ENCODE assay signal across 19 cellular contexts in the genomic region with DNA sequence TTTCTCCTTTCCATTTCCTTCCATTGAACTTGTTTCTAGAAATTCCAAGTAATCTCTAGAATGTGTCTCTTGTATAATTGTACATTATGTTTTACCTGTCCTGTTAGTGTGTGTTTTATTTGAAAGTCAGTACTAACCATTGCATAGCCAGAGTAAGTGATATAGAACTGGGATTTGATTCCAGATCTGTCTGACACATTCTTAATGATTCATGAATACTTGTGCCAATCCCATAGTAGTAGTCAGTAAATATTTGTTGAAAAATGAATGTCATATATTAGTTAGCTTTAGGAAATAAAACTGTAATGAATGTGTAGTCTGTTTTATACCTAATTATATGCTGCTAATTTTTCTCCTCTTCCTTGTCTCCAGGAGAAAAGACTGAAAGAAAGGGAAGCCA.
DNase-seq lines count a peak whose midpoint lies in the region; ATAC-seq, FAIRE-seq and TF ChIP-seq lines count a peak whose summit lies in the region.
"Had no signal": no experiment of that assay in that cellular context is flagged by ENCODE, and none has a peak within 500 bp of the region (broad histone marks: within the 10 kb centered on the region; RNA-seq: fewer than 3 reads in every experiment).

No MANE protein-coding gene starts in this region.

- H3K4me1 ChIP-seq in SK-N-SH (ENCODE audit: control insufficient read depth in 1 of 2, insufficient read depth in 2 of 2, low read depth in 1 of 2, low read length in 1 of 2) = peaks cover 3 to 18% of the 10 kb centered on the region in 2 experiments; a peak in 3 of 4 replicates
- peaks cover 5 to 10% of the 10 kb centered on the region in 2 donors for H3K4me1 ChIP-seq in naive thymus-derived CD4-positive, alpha-beta T cell (ENCODE audit: control insufficient read depth in 2 of 2, insufficient read depth in 2 of 2, low read length in 2 of 2)
- peaks cover 0 to 8% of the 10 kb centered on the region in 2 donors for H3K4me1 ChIP-seq in ascending aorta
- H3K4me1 ChIP-seq: HAP-1 had no signal

- no peaks in the 10 kb centered on the region for H4K20me1 ChIP-seq in SK-N-SH (ENCODE audit: insufficient read depth)
- H4K20me1 ChIP-seq: BLaER1 had no signal

- intact Hi-C loops in naive thymus-derived CD4-positive, alpha-beta T cell (cut with micrococcal nuclease) = no loop called here
- intact Hi-C loops in ascending aorta (cut with DNase I) = no loop called here

- H3K79me2 ChIP-seq in SK-N-SH (ENCODE audit: insufficient read depth) = no peaks in the 10 kb centered on the region

- no peak overlapping the region for H2AFZ ChIP-seq in SK-N-SH (ENCODE audit: low read depth)

- H3K27me3 ChIP-seq in SK-N-SH (ENCODE audit: insufficient read depth) (no peaks in the 10 kb centered on the region), ascending aorta (no peaks in the 10 kb centered on the region)
- no peaks in the 10 kb centered on the region for H3K27me3 ChIP-seq in naive thymus-derived CD4-positive, alpha-beta T cell (ENCODE audit: control insufficient read depth in 2 of 2, insufficient read depth in 2 of 2, low read length in 2 of 2)
- H3K27me3 ChIP-seq: BLaER1 had no signal

- no peaks in the 10 kb centered on the region for H3K9me3 Mint-ChIP-seq in T-cell
- no peaks in the 10 kb centered on the region for H3K9me3 Mint-ChIP-seq in naive thymus-derived CD4-positive, alpha-beta T cell
- H3K9me3 Mint-ChIP-seq: HFFc6 had no signal

- H3K36me3 ChIP-seq in SK-N-SH (replicated peaks in 1 of 2; ENCODE audit: control insufficient read depth in 1 of 2, insufficient read depth in 2 of 2, low read length in 1 of 2) (peaks cover 0 to 13% of the 10 kb centered on the region in 2 experiments), ascending aorta (no peaks in the 10 kb centered on the region)
- H3K36me3 ChIP-seq in naive thymus-derived CD4-positive, alpha-beta T cell (ENCODE audit: control insufficient read depth in 2 of 3, insufficient read depth in 3 of 3, low read length in 3 of 3) = no peaks in the 10 kb centered on the region
- H3K36me3 ChIP-seq: HAP-1 had no signal

- TF ChIP-seq RAD21 in SK-N-SH (IDR thresholded peaks at IDR 0.05; ENCODE audit: low read length) = no peak

- no peak for ATAC-seq in SK-N-SH treated with all-trans-retinoic acid at 6 μM for 48 hours
- no peak for ATAC-seq in T-cell (replicated peaks in 1 of 4)
- ATAC-seq in naive thymus-derived CD4-positive, alpha-beta T cell = no peak
- no peak for ATAC-seq in GM18511 (IDR thresholded peaks at IDR 0.05; ENCODE audit: unreplicated experiment)

- POLR2A ChIA-PET in SK-N-SH (lab: Yijun Ruan, JAX) = no interaction called here
- POLR2A ChIA-PET in T-cell (lab: Charles Lee) = no interaction called here
- POLR2A ChIA-PET in naive thymus-derived CD4-positive, alpha-beta T cell (lab: Charles Lee) = interaction anchor here (0.8 kb wide), 1 partner anchor 36 kb away, joined by 3 read pairs; no protein-coding TSS in a partner anchor

- H3K9me3 ChIP-seq in SK-N-SH (no peaks in the 10 kb centered on the region), ascending aorta (no peaks in the 10 kb centered on the region)
- H3K9me3 ChIP-seq in naive thymus-derived CD4-positive, alpha-beta T cell (ENCODE audit: control insufficient read depth in 2 of 3, low read length in 3 of 3) = no peaks in the 10 kb centered on the region
- H3K9me3 ChIP-seq: BLaER1, HAP-1 had no signal

- H3K36me3 Mint-ChIP-seq in T-cell = peaks cover 15% of the 10 kb centered on the region
- H3K36me3 Mint-ChIP-seq in naive thymus-derived CD4-positive, alpha-beta T cell = peaks cover 0 to 16% (median 0%) of the 10 kb centered on the region in 5 donors

- TF ChIP-seq CTCF in SK-N-SH (IDR thresholded peaks at IDR 0.05) (no peak), ascending aorta (IDR thresholded peaks at IDR 0.05) (no peak)

- peaks cover 3% of the 10 kb centered on the region for H3F3A ChIP-seq in SK-N-SH (replicated peaks; ENCODE audit: insufficient read depth)

- H3K9me2 ChIP-seq in SK-N-SH = no peaks in the 10 kb centered on the region

- H3K4me1 Mint-ChIP-seq in T-cell = peaks cover 26 to 40% (median 35%) of the 10 kb centered on the region in 3 donors
- peaks cover 14 to 43% (median 33%) of the 10 kb centered on the region in 7 donors for H3K4me1 Mint-ChIP-seq in naive thymus-derived CD4-positive, alpha-beta T cell

- TF ChIP-seq POLR2A in GM12892 (IDR thresholded peaks at IDR 0.05; ENCODE audit: low read depth, low read length) = no peak

- no peak for TF ChIP-seq EP300 in SK-N-SH (IDR thresholded peaks at IDR 0.05; ENCODE audit: borderline replicate concordance in 1 of 2, low read depth in 1 of 2, low read length in 1 of 2)

- no peak overlapping the region for H3K9ac ChIP-seq in SK-N-SH
- H3K9ac ChIP-seq: BLaER1 had no signal

- FAIRE-seq in GM12892 (lab: Jason Lieb, UNC) = peak; percentile 21
- FAIRE-seq: GM12891, GM19239, H1 had no signal

- H3K27me3 Mint-ChIP-seq in T-cell = no peaks in the 10 kb centered on the region
- H3K27me3 Mint-ChIP-seq in naive thymus-derived CD4-positive, alpha-beta T cell = no peaks in the 10 kb centered on the region

- CTCF ChIA-PET in SK-N-SH (lab: Yijun Ruan, JAX) = interaction anchor here (1.2 kb wide), 1 partner anchor 12 kb away, joined by 3 read pairs; no protein-coding TSS in a partner anchor
- CTCF ChIA-PET in T-cell (lab: Charles Lee) = no interaction called here
- CTCF ChIA-PET in naive thymus-derived CD4-positive, alpha-beta T cell (lab: Charles Lee) = interaction anchor here (0.5 kb wide), 1 partner anchor 739 kb away, joined by 3 read pairs; no protein-coding TSS in a partner anchor

- H3K4me2 ChIP-seq in SK-N-SH = no peak overlapping the region
- H3K4me2 ChIP-seq: BLaER1 had no signal

- DNase-seq in SK-N-SH (no peak), GM12892 (ENCODE audit: insufficient read length) (no peak), T-cell (no peak), ascending aorta (ENCODE audit: low spot score in 2 of 2) (no peak), NCI-H128 (lab: John Stamatoyannopoulos, UW; ENCODE audit: unreplicated experiment) (no peak)
- no peak for DNase-seq in naive thymus-derived CD4-positive, alpha-beta T cell
- DNase-seq: AML-193, Calu3, DMS79, HFFc6 had no signal

- H3K27ac ChIP-seq in SK-N-SH (ENCODE audit: low read depth in 2 of 2, low read length in 1 of 2) = no peak overlapping the region
- no peak overlapping the region for H3K27ac ChIP-seq in naive thymus-derived CD4-positive, alpha-beta T cell (ENCODE audit: low read depth, low read length)
- H3K27ac ChIP-seq in ascending aorta = no peak overlapping the region
- H3K27ac ChIP-seq: 22Rv1, BLaER1, HL-60 had no signal

- H3K4me3 ChIP-seq in SK-N-SH (ENCODE audit: low read depth in 2 of 2, low read length in 1 of 2) (no peak overlapping the region), ascending aorta (no peak overlapping the region)
- no peak overlapping the region for H3K4me3 ChIP-seq in naive thymus-derived CD4-positive, alpha-beta T cell (ENCODE audit: low read length)
- H3K4me3 ChIP-seq: BLaER1, HAP-1 had no signal

- no peak overlapping the region for H3K4me3 Mint-ChIP-seq in T-cell
- H3K4me3 Mint-ChIP-seq in naive thymus-derived CD4-positive, alpha-beta T cell = no peak overlapping the region
- H3K4me3 Mint-ChIP-seq: HFFc6 had no signal

- H3K27ac Mint-ChIP-seq in T-cell = peak overlapping the region; percentile 1 to 18
- peak overlapping the region in 6 of 9 donors; percentile 9 to 100 (median 46) for H3K27ac Mint-ChIP-seq in naive thymus-derived CD4-positive, alpha-beta T cell
- H3K27ac Mint-ChIP-seq: HFFc6 had no signal

TF ChIP-seq in SK-N-SH, 30 proteins besides CTCF, POLR2A, EP300 and RAD21:
- TF ChIP-seq SMC3 (IDR thresholded peaks at IDR 0.05; ENCODE audit: low read depth, low read length) = no peak
- 0 out of 2 replicates have a peak, but pooled peaks have one; percentile 10 for TF ChIP-seq FOSL2 (IDR thresholded peaks at IDR 0.05; ENCODE audit: borderline replicate concordance, low read depth)

TF ChIP-seq in SK-N-SH treated with all-trans-retinoic acid at 6 μM for 48 hours, 23 proteins besides CTCF, POLR2A, EP300 and RAD21:
- TF ChIP-seq GLIS3 (CRISPR knock-in tag; IDR thresholded peaks at IDR 0.05) = no peak
- TF ChIP-seq, protein P1, sequence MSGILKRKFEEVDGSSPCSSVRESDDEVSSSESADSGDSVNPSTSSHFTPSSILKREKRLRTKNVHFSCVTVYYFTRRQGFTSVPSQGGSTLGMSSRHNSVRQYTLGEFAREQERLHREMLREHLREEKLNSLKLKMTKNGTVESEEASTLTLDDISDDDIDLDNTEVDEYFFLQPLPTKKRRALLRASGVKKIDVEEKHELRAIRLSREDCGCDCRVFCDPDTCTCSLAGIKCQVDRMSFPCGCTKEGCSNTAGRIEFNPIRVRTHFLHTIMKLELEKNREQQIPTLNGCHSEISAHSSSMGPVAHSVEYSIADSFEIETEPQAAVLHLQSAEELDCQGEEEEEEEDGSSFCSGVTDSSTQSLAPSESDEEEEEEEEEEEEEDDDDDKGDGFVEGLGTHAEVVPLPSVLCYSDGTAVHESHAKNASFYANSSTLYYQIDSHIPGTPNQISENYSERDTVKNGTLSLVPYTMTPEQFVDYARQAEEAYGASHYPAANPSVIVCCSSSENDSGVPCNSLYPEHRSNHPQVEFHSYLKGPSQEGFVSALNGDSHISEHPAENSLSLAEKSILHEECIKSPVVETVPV (CRISPR knock-in tag; IDR thresholded peaks at IDR 0.05) = no peak
- no peak for TF ChIP-seq ZNF8 (CRISPR knock-in tag; IDR thresholded peaks at IDR 0.05)
- no peak for TF ChIP-seq RARB (CRISPR knock-in tag; IDR thresholded peaks at IDR 0.05)
- TF ChIP-seq TOX (CRISPR knock-in tag; IDR thresholded peaks at IDR 0.05; ENCODE audit: borderline replicate concordance) = no peak
TF ChIP-seq in SK-N-SH treated with all-trans-retinoic acid at 6 μM for 48 hours: peak in this region for 0.

Comparison
In these comparisons a context has a peak if more than half of its experiments do, and no peak if none do; other contexts are left out.
1. CTCF ChIA-PET loops: an anchor here in SK-N-SH (1.2 kb wide) and naive thymus-derived CD4-positive, alpha-beta T cell (0.5 kb wide); none called in T-cell.